ENCODE assay signal across 1 cellular context in the genomic region with DNA sequence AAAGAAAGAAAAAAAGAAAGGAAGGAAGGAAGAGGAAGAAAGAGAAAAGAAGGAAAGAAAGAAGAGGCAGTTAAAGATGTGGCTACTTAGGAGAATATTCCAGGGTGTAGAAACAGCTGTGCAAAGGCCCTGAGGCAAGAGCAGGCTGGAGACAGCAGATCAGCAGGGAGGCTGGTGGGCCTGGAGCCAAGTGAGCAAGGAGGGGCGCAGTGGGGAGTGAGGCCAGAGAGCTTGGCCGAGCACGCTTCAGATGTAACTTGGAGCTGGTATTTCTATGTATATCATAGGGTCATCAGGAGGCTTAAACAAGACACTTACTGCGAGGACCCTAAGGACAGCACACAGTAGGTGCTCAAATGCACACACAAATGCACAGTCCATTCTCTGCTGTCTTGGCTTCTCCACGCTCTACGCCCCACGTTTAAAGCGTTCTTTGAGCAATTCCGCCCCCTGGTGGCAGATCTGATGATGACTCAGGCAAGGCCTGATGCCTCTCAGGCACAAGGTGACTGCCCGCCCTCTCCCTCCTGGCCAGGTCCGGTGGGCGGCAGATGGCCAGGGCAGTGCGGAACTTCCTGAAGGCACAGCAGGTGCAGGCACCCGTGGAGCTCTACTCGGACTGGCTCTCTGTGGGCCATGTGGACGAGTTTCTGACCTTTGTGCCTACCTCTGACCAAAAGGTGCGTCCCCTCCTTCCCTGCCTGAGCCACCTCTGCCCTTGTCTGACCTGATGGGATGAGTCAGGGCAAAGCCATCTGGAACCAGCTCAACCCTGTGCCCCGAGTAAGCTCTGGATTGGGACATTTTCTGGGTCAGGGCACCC.
TF ChIP-seq lines count a peak whose summit lies in the region.

No MANE protein-coding gene starts in this region.

TF ChIP-seq in HepG2, 621 proteins besides CTCF, POLR2A, EP300 and RAD21 (continued from another document and continues in another):
- TF ChIP-seq, protein P1, sequence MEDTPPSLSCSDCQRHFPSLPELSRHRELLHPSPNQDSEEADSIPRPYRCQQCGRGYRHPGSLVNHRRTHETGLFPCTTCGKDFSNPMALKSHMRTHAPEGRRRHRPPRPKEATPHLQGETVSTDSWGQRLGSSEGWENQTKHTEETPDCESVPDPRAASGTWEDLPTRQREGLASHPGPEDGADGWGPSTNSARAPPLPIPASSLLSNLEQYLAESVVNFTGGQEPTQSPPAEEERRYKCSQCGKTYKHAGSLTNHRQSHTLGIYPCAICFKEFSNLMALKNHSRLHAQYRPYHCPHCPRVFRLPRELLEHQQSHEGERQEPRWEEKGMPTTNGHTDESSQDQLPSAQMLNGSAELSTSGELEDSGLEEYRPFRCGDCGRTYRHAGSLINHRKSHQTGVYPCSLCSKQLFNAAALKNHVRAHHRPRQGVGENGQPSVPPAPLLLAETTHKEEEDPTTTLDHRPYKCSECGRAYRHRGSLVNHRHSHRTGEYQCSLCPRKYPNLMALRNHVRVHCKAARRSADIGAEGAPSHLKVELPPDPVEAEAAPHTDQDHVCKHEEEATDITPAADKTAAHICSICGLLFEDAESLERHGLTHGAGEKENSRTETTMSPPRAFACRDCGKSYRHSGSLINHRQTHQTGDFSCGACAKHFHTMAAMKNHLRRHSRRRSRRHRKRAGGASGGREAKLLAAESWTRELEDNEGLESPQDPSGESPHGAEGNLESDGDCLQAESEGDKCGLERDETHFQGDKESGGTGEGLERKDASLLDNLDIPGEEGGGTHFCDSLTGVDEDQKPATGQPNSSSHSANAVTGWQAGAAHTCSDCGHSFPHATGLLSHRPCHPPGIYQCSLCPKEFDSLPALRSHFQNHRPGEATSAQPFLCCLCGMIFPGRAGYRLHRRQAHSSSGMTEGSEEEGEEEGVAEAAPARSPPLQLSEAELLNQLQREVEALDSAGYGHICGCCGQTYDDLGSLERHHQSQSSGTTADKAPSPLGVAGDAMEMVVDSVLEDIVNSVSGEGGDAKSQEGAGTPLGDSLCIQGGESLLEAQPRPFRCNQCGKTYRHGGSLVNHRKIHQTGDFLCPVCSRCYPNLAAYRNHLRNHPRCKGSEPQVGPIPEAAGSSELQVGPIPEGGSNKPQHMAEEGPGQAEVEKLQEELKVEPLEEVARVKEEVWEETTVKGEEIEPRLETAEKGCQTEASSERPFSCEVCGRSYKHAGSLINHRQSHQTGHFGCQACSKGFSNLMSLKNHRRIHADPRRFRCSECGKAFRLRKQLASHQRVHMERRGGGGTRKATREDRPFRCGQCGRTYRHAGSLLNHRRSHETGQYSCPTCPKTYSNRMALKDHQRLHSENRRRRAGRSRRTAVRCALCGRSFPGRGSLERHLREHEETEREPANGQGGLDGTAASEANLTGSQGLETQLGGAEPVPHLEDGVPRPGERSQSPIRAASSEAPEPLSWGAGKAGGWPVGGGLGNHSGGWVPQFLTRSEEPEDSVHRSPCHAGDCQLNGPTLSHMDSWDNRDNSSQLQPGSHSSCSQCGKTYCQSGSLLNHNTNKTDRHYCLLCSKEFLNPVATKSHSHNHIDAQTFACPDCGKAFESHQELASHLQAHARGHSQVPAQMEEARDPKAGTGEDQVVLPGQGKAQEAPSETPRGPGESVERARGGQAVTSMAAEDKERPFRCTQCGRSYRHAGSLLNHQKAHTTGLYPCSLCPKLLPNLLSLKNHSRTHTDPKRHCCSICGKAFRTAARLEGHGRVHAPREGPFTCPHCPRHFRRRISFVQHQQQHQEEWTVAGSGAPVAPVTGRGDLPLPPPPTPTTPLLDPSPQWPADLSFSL (CRISPR knock-in tag; IDR thresholded peaks at IDR 0.05) = no peak
- TF ChIP-seq RNF2 (conservative IDR thresholded peaks at IDR 0.05; ENCODE audit: low read depth) (no peak), SNAPC2 (CRISPR knock-in tag; IDR thresholded peaks at IDR 0.05) (no peak), TCF7 (IDR thresholded peaks at IDR 0.05; ENCODE audit: low read depth) (no peak), EHMT2 (IDR thresholded peaks at IDR 0.05; ENCODE audit: borderline replicate concordance, low read depth, low read length) (no peak), TCF7L2 (IDR thresholded peaks at IDR 0.05; ENCODE audit: low read depth, low read length) (no peak), NR0B2 (CRISPR knock-in tag; IDR thresholded peaks at IDR 0.05) (peak; percentile 41; the same call in 1 of the 2 replicates), E2F1 (CRISPR knock-in tag; IDR thresholded peaks at IDR 0.05) (no peak), MAF1 (CRISPR knock-in tag; IDR thresholded peaks at IDR 0.05; ENCODE audit: borderline replicate concordance) (no peak), TFDP2 (CRISPR knock-in tag; IDR thresholded peaks at IDR 0.05) (no peak), ARNT (IDR thresholded peaks at IDR 0.05) (no peak), U2AF2 (IDR thresholded peaks at IDR 0.05; ENCODE audit: low read depth, low read length) (no peak), ZNF296 (CRISPR knock-in tag; conservative IDR thresholded peaks at IDR 0.05) (no peak), ZNF788 (CRISPR knock-in tag; IDR thresholded peaks at IDR 0.05; ENCODE audit: borderline replicate concordance) (0 out of 2 replicates have a peak, but pooled peaks have one; percentile 22), THRA (CRISPR knock-in tag; IDR thresholded peaks at IDR 0.05; ENCODE audit: borderline replicate concordance) (peak; percentile 39; the same call in 1 of the 2 replicates), ERF (CRISPR knock-in tag; IDR thresholded peaks at IDR 0.05) (no peak), HOXA7 (CRISPR knock-in tag; IDR thresholded peaks at IDR 0.05) (no peak), TOE1 (CRISPR knock-in tag; IDR thresholded peaks at IDR 0.05) (no peak), KAT7 (CRISPR knock-in tag; IDR thresholded peaks at IDR 0.05; ENCODE audit: borderline replicate concordance) (no peak), SP4 (CRISPR knock-in tag; IDR thresholded peaks at IDR 0.05) (0 out of 2 replicates have a peak, but pooled peaks have one; percentile 26), ZNF746 (CRISPR knock-in tag; IDR thresholded peaks at IDR 0.05) (no peak), CEBPB (IDR thresholded peaks at IDR 0.05; ENCODE audit: borderline replicate concordance, low read depth, low read length) (no peak), ZC3H4 (CRISPR knock-in tag; IDR thresholded peaks at IDR 0.05; ENCODE audit: borderline replicate concordance) (no peak), ZBTB42 (CRISPR knock-in tag; IDR thresholded peaks at IDR 0.05) (no peak), NFKBIZ (CRISPR knock-in tag; IDR thresholded peaks at IDR 0.05) (no peak), HNF1A (IDR thresholded peaks at IDR 0.05; ENCODE audit: low read depth) (no peak), HNF1A (CRISPR knock-in tag; IDR thresholded peaks at IDR 0.05; ENCODE audit: borderline replicate concordance) (no peak), ZNF326 (CRISPR knock-in tag; IDR thresholded peaks at IDR 0.05; ENCODE audit: borderline replicate concordance) (no peak), REPIN1 (CRISPR knock-in tag; IDR thresholded peaks at IDR 0.05; ENCODE audit: borderline replicate concordance, low read depth) (no peak), IRF9 (CRISPR knock-in tag; IDR thresholded peaks at IDR 0.05; ENCODE audit: borderline replicate concordance) (peak; percentile 36; the same call in 1 of the 2 replicates)
- TF ChIP-seq, protein P2, sequence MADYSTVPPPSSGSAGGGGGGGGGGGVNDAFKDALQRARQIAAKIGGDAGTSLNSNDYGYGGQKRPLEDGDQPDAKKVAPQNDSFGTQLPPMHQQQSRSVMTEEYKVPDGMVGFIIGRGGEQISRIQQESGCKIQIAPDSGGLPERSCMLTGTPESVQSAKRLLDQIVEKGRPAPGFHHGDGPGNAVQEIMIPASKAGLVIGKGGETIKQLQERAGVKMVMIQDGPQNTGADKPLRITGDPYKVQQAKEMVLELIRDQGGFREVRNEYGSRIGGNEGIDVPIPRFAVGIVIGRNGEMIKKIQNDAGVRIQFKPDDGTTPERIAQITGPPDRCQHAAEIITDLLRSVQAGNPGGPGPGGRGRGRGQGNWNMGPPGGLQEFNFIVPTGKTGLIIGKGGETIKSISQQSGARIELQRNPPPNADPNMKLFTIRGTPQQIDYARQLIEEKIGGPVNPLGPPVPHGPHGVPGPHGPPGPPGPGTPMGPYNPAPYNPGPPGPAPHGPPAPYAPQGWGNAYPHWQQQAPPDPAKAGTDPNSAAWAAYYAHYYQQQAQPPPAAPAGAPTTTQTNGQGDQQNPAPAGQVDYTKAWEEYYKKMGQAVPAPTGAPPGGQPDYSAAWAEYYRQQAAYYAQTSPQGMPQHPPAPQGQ (CRISPR knock-in tag; IDR thresholded peaks at IDR 0.05; ENCODE audit: borderline replicate concordance) = no peak
- TF ChIP-seq, protein P3, sequence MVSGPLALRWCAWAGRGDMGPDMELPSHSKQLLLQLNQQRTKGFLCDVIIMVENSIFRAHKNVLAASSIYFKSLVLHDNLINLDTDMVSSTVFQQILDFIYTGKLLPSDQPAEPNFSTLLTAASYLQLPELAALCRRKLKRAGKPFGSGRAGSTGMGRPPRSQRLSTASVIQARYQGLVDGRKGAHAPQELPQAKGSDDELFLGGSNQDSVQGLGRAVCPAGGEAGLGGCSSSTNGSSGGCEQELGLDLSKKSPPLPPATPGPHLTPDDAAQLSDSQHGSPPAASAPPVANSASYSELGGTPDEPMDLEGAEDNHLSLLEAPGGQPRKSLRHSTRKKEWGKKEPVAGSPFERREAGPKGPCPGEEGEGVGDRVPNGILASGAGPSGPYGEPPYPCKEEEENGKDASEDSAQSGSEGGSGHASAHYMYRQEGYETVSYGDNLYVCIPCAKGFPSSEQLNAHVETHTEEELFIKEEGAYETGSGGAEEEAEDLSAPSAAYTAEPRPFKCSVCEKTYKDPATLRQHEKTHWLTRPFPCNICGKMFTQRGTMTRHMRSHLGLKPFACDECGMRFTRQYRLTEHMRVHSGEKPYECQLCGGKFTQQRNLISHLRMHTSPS (CRISPR knock-in tag; IDR thresholded peaks at IDR 0.05; ENCODE audit: low read depth) = no peak
- TF ChIP-seq, protein P4, sequence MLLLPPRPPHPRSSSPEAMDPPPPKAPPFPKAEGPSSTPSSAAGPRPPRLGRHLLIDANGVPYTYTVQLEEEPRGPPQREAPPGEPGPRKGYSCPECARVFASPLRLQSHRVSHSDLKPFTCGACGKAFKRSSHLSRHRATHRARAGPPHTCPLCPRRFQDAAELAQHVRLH (CRISPR knock-in tag; IDR thresholded peaks at IDR 0.05; ENCODE audit: borderline replicate concordance, low read depth) = no peak
